Comparison of ENCODE assay signal across 8 cellular contexts in genomic region chr10:28302668-28303488, GRCh38. TPM values are rescaled to one million over a fixed set of nuclear protein-coding genes. Genes with fewer than 3 reads are reported as not detected.
DNase-seq lines count a peak whose midpoint lies in the region; ATAC-seq and TF ChIP-seq lines count a peak whose summit lies in the region.

TSS of gene MPP7 (minus strand) at chr10:28303064. CDS start at chr10:28238604, 64,460 bp downstream.

- no peaks in the 10 kb centered on the region for H3K36me3 ChIP-seq in effector memory CD4-positive, alpha-beta T cell (ENCODE audit: control insufficient read depth, insufficient read depth, low read length)
- no peaks in the 10 kb centered on the region for H3K36me3 ChIP-seq in lung (ENCODE audit: control insufficient read depth in 2 of 2, insufficient read depth in 2 of 2, low read length in 2 of 2)

- ATAC-seq in GM21381 (IDR thresholded peaks at IDR 0.05; ENCODE audit: unreplicated experiment): peak; percentile 100
- peak; percentile 99 for ATAC-seq in lung (ENCODE audit: insufficient read depth, low FRiP score)

- no peaks in the 10 kb centered on the region for H3K27me3 ChIP-seq in effector memory CD4-positive, alpha-beta T cell (replicated peaks; ENCODE audit: control insufficient read depth, insufficient read depth, low read length, poor library complexity, severe bottlenecking)
- no peaks in the 10 kb centered on the region for H3K27me3 ChIP-seq in lung (ENCODE audit: control insufficient read depth, insufficient read depth)

- H3K4me3 ChIP-seq in effector memory CD4-positive, alpha-beta T cell (ENCODE audit: insufficient read depth, low read depth, low read length, poor library complexity, severe bottlenecking): peak within 1 kb of the TSS; percentile 61
- peak within 1 kb of the TSS; percentile 77 for H3K4me3 ChIP-seq in lung

- TF ChIP-seq CTCF in lung (IDR thresholded peaks at IDR 0.05; ENCODE audit: control extremely low read depth, extremely low read depth): peak; percentile 13

- peaks cover 11% of the 10 kb centered on the region for H3K4me1 ChIP-seq in effector memory CD4-positive, alpha-beta T cell (ENCODE audit: control insufficient read depth, insufficient read depth, low read length, poor library complexity, severe bottlenecking)
- peaks cover 0 to 2% of the 10 kb centered on the region in 2 donors for H3K4me1 ChIP-seq in lung (ENCODE audit: control insufficient read depth in 2 of 2, insufficient read depth in 2 of 2, low read length in 2 of 2)

- 1% methylated on average over 68 to 76 of the region's 76 CpGs for WGBS in lung, 2 donors

- H3K9me3 ChIP-seq in effector memory CD4-positive, alpha-beta T cell (ENCODE audit: control insufficient read depth, low read length): no peaks in the 10 kb centered on the region
- no peaks in the 10 kb centered on the region for H3K9me3 ChIP-seq in lung (ENCODE audit: control insufficient read depth in 2 of 2, insufficient read depth in 1 of 2, low read length in 1 of 2)

- peak within 1 kb of the TSS; percentile 77 for H3K27ac ChIP-seq in effector memory CD4-positive, alpha-beta T cell (ENCODE audit: insufficient read depth, low read length, poor library complexity, severe bottlenecking)
- peak within 1 kb of the TSS; percentile 97 for H3K27ac ChIP-seq in lung (ENCODE audit: low read depth in 1 of 2, low read length in 1 of 2)

- DNase-seq in COLO668 (lab: John Stamatoyannopoulos, UW; ENCODE audit: unreplicated experiment): peak; percentile 93
- DNase-seq in HT1080 (ENCODE audit: low read depth): peak; percentile 98
- DNase-seq in NK-92 treated with Interleukin-12 subunit alpha and Interleukin-12 subunit beta, amount 100 ng/mL, for 24 hours (lab: John Stamatoyannopoulos, UW): peak; percentile 70
- DNase-seq in activated CD8-positive, alpha-beta memory T cell treated with anti-CD3 and anti-CD28 coated beads for 4 hours (ENCODE audit: low read depth in 2 of 2): peak; percentile 93 to 95
- DNase-seq in effector memory CD4-positive, alpha-beta T cell: peak; percentile 94 to 97 (median 95)
- peak; percentile 97 for DNase-seq in lung (ENCODE audit: low spot score)
- DNase-seq in stimulated activated CD4-positive, alpha-beta T cell treated with anti-CD3 and anti-CD28 coated beads, TNF-alpha, amount 100 ng/mL, for 1 hour (ENCODE audit: low read depth in 3 of 3, low spot score in 1 of 3): peak; percentile 87 to 94 (median 92)

RNA-seq across cellular contexts. Expression of gene MPP7, which starts in this region (rescaled TPM):
- total RNA-seq in HT1080 (2014; rRNA removed; shearing (Covaris generic)): 0.20 and 0.27 TPM in 2 replicates
- polyA plus RNA-seq in HT1080 (2015; cell fraction: cytosol; rRNA removed): 0.55 and 0.92 TPM in 2 replicates
- 0.28 and 0.49 TPM in 2 replicates for polyA plus RNA-seq in HT1080 (2015; cell fraction: nucleus; rRNA removed)
- 10 to 100 TPM; 30.8 to 37.2 TPM for total RNA-seq in lung
- 1 to 10 TPM; 7.0 to 7.7 TPM for polyA plus RNA-seq in lung

Comparison
In these comparisons a context has a peak if more than half of its experiments do, and no peak if none do; other contexts are left out.
1. Peak in every context shown above with its lines: DNase-seq, ATAC-seq, H3K4me3 ChIP-seq and H3K27ac ChIP-seq.
2. RNA of gene MPP7 (total RNA-seq): 30.8 to 37.2 TPM in lung; 0.20 to 0.27 TPM in HT1080; every median in the first group is over 10 times any median in the second.
3. Peak in DNase-seq in HT1080; RNA of the gene not detected or under 1 TPM.